In the genomic region with DNA sequence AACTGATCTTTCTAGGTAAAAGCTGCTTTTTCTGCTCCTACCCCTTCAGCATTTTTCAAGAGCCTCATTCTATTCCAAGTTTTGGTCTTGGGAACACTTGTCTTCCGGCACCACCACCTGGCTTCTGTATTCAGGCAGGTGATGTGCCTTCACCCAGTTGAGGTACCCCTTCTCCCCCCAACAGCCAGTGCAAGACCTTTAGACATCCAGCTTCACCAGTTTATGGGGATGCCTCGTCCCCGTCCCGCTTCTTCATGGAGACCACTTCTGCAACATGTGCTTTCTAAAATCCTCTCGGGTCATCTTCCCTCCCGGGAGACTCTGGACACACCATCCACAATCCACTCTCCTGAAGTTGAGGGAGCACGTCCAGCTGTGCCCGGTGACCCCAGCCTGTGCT, we compare ENCODE assay signal across 29 cellular contexts.
"Had no signal": no experiment of that assay in that cellular context is flagged by ENCODE, and none has a peak within 500 bp of the region (broad histone marks: within the 10 kb centered on the region; RNA-seq: fewer than 3 reads in every experiment).

No MANE protein-coding gene starts in this region.

- H3K4me3 Mint-ChIP-seq: naive thymus-derived CD8-positive, alpha-beta T cell; nephron; stimulated activated naive B cell treated with anti-CD40 and anti-IgM and Interleukin-4, amounts not matched to agents 10 μg/mL and 1 μg/mL and 100 μg/mL, for 72 hours had no signal

- H3K4me2 ChIP-seq: hepatocyte had no signal

- H3K4me1 Mint-ChIP-seq: naive thymus-derived CD8-positive, alpha-beta T cell had no signal

- H3K36me3 ChIP-seq: heart right ventricle, lower lobe of right lung, neutrophil, ovary, prostate gland, stomach, thyroid gland, transverse colon, upper lobe of left lung had no signal

- H3K27me3 ChIP-seq: hepatocyte, ovary, testis, thyroid gland had no signal

- H3K27ac ChIP-seq: heart right ventricle, hepatocyte, lower lobe of right lung, neutrophil, ovary, prostate gland, skin epidermis, stomach, testis, thyroid gland, transverse colon, upper lobe of left lung had no signal

- H3K79me2 ChIP-seq: hepatocyte had no signal

- H3K9me3 Mint-ChIP-seq: naive thymus-derived CD8-positive, alpha-beta T cell; nephron; stimulated activated naive B cell treated with anti-CD40 and anti-IgM and Interleukin-4, amounts not matched to agents 10 μg/mL and 1 μg/mL and 100 μg/mL, for 72 hours had no signal

- H3K36me3 Mint-ChIP-seq: naive thymus-derived CD8-positive, alpha-beta T cell had no signal

- ATAC-seq: heart right ventricle; left cardiac atrium; left lobe of liver; lower lobe of right lung; naive thymus-derived CD8-positive, alpha-beta T cell; sciatic nerve; stimulated activated naive B cell treated with anti-CD40 and anti-IgM and Interleukin-4, amounts not matched to agents 10 μg/mL and 1 μg/mL and 100 μg/mL, for 72 hours; stimulated activated naive CD8-positive, alpha-beta T cell treated with anti-CD3 and anti-CD28 coated beads, Interleukin-15, Interleukin-2, amounts not matched to agents 100 U/mL and 50 U/mL, for 24 hours had no signal

- H3K9me3 ChIP-seq: heart right ventricle, lower lobe of right lung, neutrophil, ovary, prostate gland, stomach, testis, thyroid gland, transverse colon, upper lobe of left lung had no signal

- H3K27ac Mint-ChIP-seq: naive thymus-derived CD8-positive, alpha-beta T cell; nephron; stimulated activated naive B cell treated with anti-CD40 and anti-IgM and Interleukin-4, amounts not matched to agents 10 μg/mL and 1 μg/mL and 100 μg/mL, for 72 hours had no signal

- H2AFZ ChIP-seq: hepatocyte had no signal

- H3K4me1 ChIP-seq: heart right ventricle, lower lobe of right lung, prostate gland, testis, thyroid gland, transverse colon, upper lobe of left lung had no signal

- H3K4me3 ChIP-seq: heart right ventricle, hepatocyte, lower lobe of right lung, ovary, prostate gland, skin epidermis, stomach, testis, thyroid gland, transverse colon, upper lobe of left lung had no signal

- DNase-seq: heart right ventricle; kidney glomerular epithelial cell; left cardiac atrium; lower lobe of right lung; mammary epithelial cell; mesenchymal stem cell; naive thymus-derived CD8-positive, alpha-beta T cell; occipital lobe; retina; right cardiac atrium; stimulated activated CD4-positive, alpha-beta T cell treated with anti-CD3 and anti-CD28 coated beads, Interleukin-12 subunit alpha, Interleukin-12 subunit beta, amount 100 ng/mL, for 4 hours; stimulated activated CD4-positive, alpha-beta T cell treated with anti-CD3 and anti-CD28 coated beads, Interleukin-15, amount 100 ng/mL, for 24 hours; stimulated activated CD4-positive, alpha-beta T cell treated with anti-CD3 and anti-CD28 coated beads, Interleukin-2, amount 100 ng/mL, for 24 hours; stimulated activated CD4-positive, alpha-beta T cell treated with anti-CD3 and anti-CD28 coated beads, Interleukin-4, amount 100 ng/mL, for 1 hour; stimulated activated naive B cell treated with anti-CD40 and anti-IgM and Interleukin-4, amounts not matched to agents 10 μg/mL and 1 μg/mL and 100 μg/mL, for 72 hours; stimulated activated naive CD8-positive, alpha-beta T cell treated with anti-CD3 and anti-CD28 coated beads, Interleukin-15, Interleukin-2, amounts not matched to agents 100 U/mL and 50 U/mL, for 24 hours; stomach; testis; thyroid gland; transverse colon; upper lobe of left lung had no signal
